ENCODE assay signal across 33 cellular contexts in genomic region chr1:212434992-212435391, GRCh38.
"Had no signal": no experiment of that assay in that cellular context is flagged by ENCODE, and none has a peak within 500 bp of the region (broad histone marks: within the 10 kb centered on the region; RNA-seq: fewer than 3 reads in every experiment).

No MANE protein-coding gene starts in this region.

- H3K36me3 ChIP-seq: brain microvascular endothelial cell had no signal

- H3K4me3 Mint-ChIP-seq: activated CD4-positive, alpha-beta memory T cell treated with anti-CD3 and anti-CD28 coated beads for 36 hours; activated naive CD4-positive, alpha-beta T cell treated with anti-CD3 and anti-CD28 coated beads for 36 hours; activated T-helper 1 cell treated with anti-CD3 and anti-CD28 coated beads, Interleukin-12 subunit alpha, Interleukin-12 subunit beta, Interleukin-2, Interleukin-4 antibody, amounts not matched to agents 30 ng/mL and 10 ng/mL and 1 ng/mL, durations not matched to agents 14 hours and 24 hours and 36 hours had no signal

- H3K27me3 Mint-ChIP-seq: activated B cell treated with CpG ODN at 0.5 μM for 24 hours; activated CD4-positive, alpha-beta memory T cell treated with anti-CD3 and anti-CD28 coated beads for 36 hours; T-cell had no signal

- H3K27ac Mint-ChIP-seq: activated B cell treated with CpG ODN at 0.5 μM for 24 hours; activated CD4-positive, alpha-beta memory T cell treated with anti-CD3 and anti-CD28 coated beads for 36 hours; activated naive CD4-positive, alpha-beta T cell treated with anti-CD3 and anti-CD28 coated beads for 36 hours; activated naive CD4-positive, alpha-beta T cell treated with anti-CD3 and anti-CD28 coated beads, Interleukin-2, amount 50 U/mL, for 72 hours; activated T-helper 1 cell treated with anti-CD3 and anti-CD28 coated beads, Interleukin-12 subunit alpha, Interleukin-12 subunit beta, Interleukin-2, Interleukin-4 antibody, amounts not matched to agents 30 ng/mL and 10 ng/mL and 1 ng/mL, durations not matched to agents 14 hours and 24 hours and 36 hours; T-cell had no signal

- H3K27me3 ChIP-seq: brain microvascular endothelial cell had no signal

- H3K9me3 Mint-ChIP-seq: activated B cell treated with CpG ODN at 0.5 μM for 24 hours; activated CD4-positive, alpha-beta memory T cell treated with anti-CD3 and anti-CD28 coated beads for 36 hours; activated naive CD4-positive, alpha-beta T cell treated with anti-CD3 and anti-CD28 coated beads for 36 hours; activated naive CD4-positive, alpha-beta T cell treated with anti-CD3 and anti-CD28 coated beads, Interleukin-2, amount 50 U/mL, for 72 hours; activated T-cell treated with anti-CD3 and anti-CD28 coated beads, Interleukin-2, amount 50 U/mL, for 4 hours; activated T-helper 1 cell treated with anti-CD3 and anti-CD28 coated beads, Interleukin-12 subunit alpha, Interleukin-12 subunit beta, Interleukin-2, Interleukin-4 antibody, amounts not matched to agents 30 ng/mL and 10 ng/mL and 1 ng/mL, durations not matched to agents 14 hours and 24 hours and 36 hours; T-cell had no signal

- H3K27ac ChIP-seq: brain microvascular endothelial cell, RWPE1, VCaP had no signal

- DNase-seq: activated B cell treated with CpG ODN at 0.5 μM for 24 hours; activated CD4-positive, alpha-beta memory T cell treated with anti-CD3 and anti-CD28 coated beads for 36 hours; activated CD4-positive, alpha-beta T cell treated with anti-CD3 and anti-CD28 coated beads for 4 hours; activated CD4-positive, alpha-beta T cell treated with anti-CD3 and anti-CD28 coated beads, Interleukin-2, amount 50 U/mL, for 1 hour; activated CD4-positive, CD25-positive, alpha-beta regulatory T cell treated with anti-CD3 and anti-CD28 coated beads, Interleukin-2, amount 50 U/mL, for 72 hours; activated CD8-positive, alpha-beta memory T cell treated with anti-CD3 and anti-CD28 coated beads, Interleukin-2, amount 50 U/mL, for 4 hours; activated gamma-delta T cell treated with Interleukin-2 at 50 U/mL for 16 hours; activated naive CD4-positive, alpha-beta T cell treated with anti-CD3 and anti-CD28 coated beads for 36 hours; activated T-cell treated with anti-CD3 and anti-CD28 coated beads for 4 hours; activated T-cell treated with anti-CD3 and anti-CD28 coated beads, Interleukin-2, amount 50 U/mL, for 4 hours; amniotic stem cell; aorta; brain microvascular endothelial cell; central memory CD4-positive, alpha-beta T cell; NCI-H1105; NCI-H1417 treated with DMSO at 0.1 percent for 48 hours; NCI-H187 treated with DMSO at 0.1 percent for 48 hours; NCI-H2081; NCI-H226; NCI-H446 treated with DMSO at 0.1 percent for 48 hours; NCI-H524; NCI-H82; SIG-M5; T-cell; T-helper 2 cell; T-helper 9 cell had no signal

- H3K36me3 Mint-ChIP-seq: activated CD4-positive, alpha-beta memory T cell treated with anti-CD3 and anti-CD28 coated beads for 36 hours; T-cell had no signal

- FAIRE-seq: RCC 7860 had no signal

- ATAC-seq: activated naive CD4-positive, alpha-beta T cell treated with anti-CD3 and anti-CD28 coated beads, Interleukin-2, amount 50 U/mL, for 72 hours; activated T-cell treated with anti-CD3 and anti-CD28 coated beads, Interleukin-2, amount 50 U/mL, for 4 hours; Right ventricle myocardium inferior; SK-N-SH treated with all-trans-retinoic acid at 6 μM for 48 hours; T-cell had no signal
